Comparison of ENCODE assay signal across 26 cellular contexts in the genomic region with DNA sequence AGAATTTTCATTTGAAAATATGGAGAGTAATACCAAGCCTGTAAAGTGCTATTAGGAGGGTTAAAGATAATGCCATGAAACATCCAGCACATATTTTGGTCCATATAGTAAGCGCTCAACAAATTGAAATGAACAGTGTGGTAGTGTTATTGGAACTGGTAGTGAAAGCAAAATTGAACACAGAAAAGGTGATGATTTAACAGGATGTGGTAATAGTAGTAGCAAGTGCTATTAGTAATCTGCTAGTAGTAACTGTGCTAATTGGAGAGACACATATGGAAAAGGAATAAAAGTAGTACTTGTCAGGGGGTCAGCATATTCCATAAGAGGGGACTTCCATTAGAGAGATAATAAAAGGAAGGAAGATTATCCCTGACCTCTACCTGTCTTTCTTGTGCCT.
"Had no signal": no experiment of that assay in that cellular context is flagged by ENCODE, and none has a peak within 500 bp of the region (broad histone marks: within the 10 kb centered on the region; RNA-seq: fewer than 3 reads in every experiment).

No MANE protein-coding gene starts in this region.

- H3K9me3 ChIP-seq: breast epithelium, neutrophil, right lobe of liver had no signal

- FAIRE-seq: keratinocyte had no signal

- H3K4me1 ChIP-seq: breast epithelium, right lobe of liver, uterus had no signal

- H3K27me3 Mint-ChIP-seq: activated B cell treated with CpG ODN at 0.5 μM for 24 hours; activated CD8-positive, alpha-beta T cell treated with anti-CD3 and anti-CD28 coated beads for 36 hours; activated naive CD4-positive, alpha-beta T cell treated with anti-CD3 and anti-CD28 coated beads, Interleukin-2, amount 50 U/mL, for 24 hours; activated naive CD8-positive, alpha-beta T cell treated with anti-CD3 and anti-CD28 coated beads, Interleukin-2, amount 50 U/mL, for 24 hours; activated T-helper 17 cell treated with anti-CD3 and anti-CD28 coated beads, Interleukin-2, amount 50 U/mL, for 72 hours; naive B cell; stimulated activated naive CD8-positive, alpha-beta T cell treated with anti-CD3 and anti-CD28 coated beads, Interleukin-15, Interleukin-2, amounts not matched to agents 100 ng/mL and 50 ng/mL, for 24 hours had no signal

- H3K4me1 Mint-ChIP-seq: activated B cell treated with CpG ODN at 0.5 μM for 24 hours; activated naive CD4-positive, alpha-beta T cell treated with anti-CD3 and anti-CD28 coated beads, Interleukin-2, amount 50 U/mL, for 24 hours; activated naive CD8-positive, alpha-beta T cell treated with anti-CD3 and anti-CD28 coated beads, Interleukin-2, amount 50 U/mL, for 24 hours; activated T-helper 17 cell treated with anti-CD3 and anti-CD28 coated beads, Interleukin-2, amount 50 U/mL, for 72 hours; naive B cell; nephron progenitor cell had no signal

- H3K9me3 Mint-ChIP-seq: activated B cell treated with CpG ODN at 0.5 μM for 24 hours; activated naive CD8-positive, alpha-beta T cell treated with anti-CD3 and anti-CD28 coated beads, Interleukin-2, amount 50 U/mL, for 24 hours; nephron progenitor cell; type B pancreatic cell had no signal

- H3K27ac ChIP-seq: breast epithelium, neutrophil, right lobe of liver, uterus had no signal

- H3K27ac Mint-ChIP-seq: activated B cell treated with CpG ODN at 0.5 μM for 24 hours; activated CD8-positive, alpha-beta T cell treated with anti-CD3 and anti-CD28 coated beads for 36 hours; activated naive CD4-positive, alpha-beta T cell treated with anti-CD3 and anti-CD28 coated beads, Interleukin-2, amount 50 U/mL, for 24 hours; activated naive CD8-positive, alpha-beta T cell treated with anti-CD3 and anti-CD28 coated beads, Interleukin-2, amount 50 U/mL, for 24 hours; activated T-helper 17 cell treated with anti-CD3 and anti-CD28 coated beads, Interleukin-2, amount 50 U/mL, for 72 hours; naive B cell; nephron progenitor cell; stimulated activated naive CD8-positive, alpha-beta T cell treated with anti-CD3 and anti-CD28 coated beads, Interleukin-15, Interleukin-2, amounts not matched to agents 100 ng/mL and 50 ng/mL, for 24 hours; type B pancreatic cell had no signal

- H3K36me3 Mint-ChIP-seq: activated naive CD4-positive, alpha-beta T cell treated with anti-CD3 and anti-CD28 coated beads, Interleukin-2, amount 50 U/mL, for 24 hours; naive B cell; type B pancreatic cell had no signal

- H3K4me3 ChIP-seq: breast epithelium, right lobe of liver, uterus had no signal

- ATAC-seq: activated CD8-positive, alpha-beta T cell treated with anti-CD3 and anti-CD28 coated beads for 36 hours; activated naive CD8-positive, alpha-beta T cell treated with anti-CD3 and anti-CD28 coated beads, Interleukin-2, amount 50 U/mL, for 24 hours; activated T-cell treated with anti-CD3 and anti-CD28 coated beads, Interleukin-2, amount 50 U/mL, for 4 hours; activated T-helper 17 cell treated with anti-CD3 and anti-CD28 coated beads, Interleukin-2, amount 50 U/mL, for 72 hours; esophagus mucosa; left cardiac atrium; right lobe of liver had no signal

- H3K4me3 Mint-ChIP-seq: activated B cell treated with CpG ODN at 0.5 μM for 24 hours; activated CD8-positive, alpha-beta T cell treated with anti-CD3 and anti-CD28 coated beads for 36 hours; activated naive CD4-positive, alpha-beta T cell treated with anti-CD3 and anti-CD28 coated beads, Interleukin-2, amount 50 U/mL, for 24 hours; activated naive CD8-positive, alpha-beta T cell treated with anti-CD3 and anti-CD28 coated beads, Interleukin-2, amount 50 U/mL, for 24 hours; activated T-cell treated with anti-CD3 and anti-CD28 coated beads, Interleukin-2, amount 50 U/mL, for 4 hours; activated T-helper 17 cell treated with anti-CD3 and anti-CD28 coated beads, Interleukin-2, amount 50 U/mL, for 72 hours; naive B cell; nephron progenitor cell; stimulated activated naive CD8-positive, alpha-beta T cell treated with anti-CD3 and anti-CD28 coated beads, Interleukin-15, Interleukin-2, amounts not matched to agents 100 ng/mL and 50 ng/mL, for 24 hours; type B pancreatic cell had no signal

- H3K36me3 ChIP-seq: breast epithelium, neutrophil, right lobe of liver, uterus had no signal

- H3K27me3 ChIP-seq: breast epithelium, neutrophil, right lobe of liver, uterus had no signal

- DNase-seq: activated B cell treated with CpG ODN at 0.5 μM for 24 hours; activated CD4-positive, alpha-beta T cell treated with anti-CD3 and anti-CD28 coated beads, Interleukin-2, amount 50 U/mL, for 1 hour; activated CD8-positive, alpha-beta T cell treated with anti-CD3 and anti-CD28 coated beads for 36 hours; activated gamma-delta T cell treated with Interleukin-2 at 50 U/mL for 16 hours; activated naive CD8-positive, alpha-beta T cell treated with anti-CD3 and anti-CD28 coated beads, Interleukin-2, amount 50 U/mL, for 24 hours; activated T-cell treated with anti-CD3 and anti-CD28 coated beads, Interleukin-2, amount 50 U/mL, for 4 hours; central memory CD4-positive, alpha-beta T cell; foreskin fibroblast; head of caudate nucleus; hippocampal formation; left cardiac atrium; mammary epithelial cell; naive B cell; nephron progenitor cell; right lobe of liver; stimulated activated CD4-positive, alpha-beta T cell treated with anti-CD3 and anti-CD28 coated beads, Interleukin-2, amount 100 ng/mL, for 48 hours; substantia nigra; uterus had no signal
